23 cellular contexts compared by ENCODE assay signal in genomic region chr1:58976294-58976693, GRCh38.
DNase-seq lines count a peak whose midpoint lies in the region; ATAC-seq, FAIRE-seq and TF ChIP-seq lines count a peak whose summit lies in the region.
"Had no signal": no experiment of that assay in that cellular context is flagged by ENCODE, and none has a peak within 500 bp of the region (broad histone marks: within the 10 kb centered on the region; RNA-seq: fewer than 3 reads in every experiment).

No MANE protein-coding gene starts in this region.

- no peaks in the 10 kb centered on the region for H3K9me3 ChIP-seq in astrocyte (ENCODE audit: insufficient read depth, low read depth, low read length)
- H3K9me3 ChIP-seq in K562 (replicated peaks; ENCODE audit: control insufficient read depth, insufficient read depth, low read depth, low read length), result no peaks in the 10 kb centered on the region
- H3K9me3 ChIP-seq in hepatocyte (ENCODE audit: low read depth), result no peaks in the 10 kb centered on the region
- H3K9me3 ChIP-seq in CD8-positive, alpha-beta memory T cell (ENCODE audit: low read length), result no peaks in the 10 kb centered on the region
- H3K9me3 ChIP-seq: BE2C, Caco-2 had no signal

- H3K27ac ChIP-seq in astrocyte (ENCODE audit: low read depth, low read length) (no peak overlapping the region), K562 (ENCODE audit: extremely low read depth, low read depth, low read length) (no peak overlapping the region), hepatocyte (peak overlapping the region; percentile 53)
- no peak overlapping the region for H3K27ac ChIP-seq in CD8-positive, alpha-beta memory T cell (ENCODE audit: low read depth, low read length)

- peak overlapping the region; percentile 0 for H3K27ac Mint-ChIP-seq in astrocyte (ENCODE audit: unreplicated experiment)
- peak overlapping the region; percentile 30 to 63 (median 41) for H3K27ac Mint-ChIP-seq in nephron
- H3K27ac Mint-ChIP-seq in CD8-positive, alpha-beta memory T cell, result no peak overlapping the region
- H3K27ac Mint-ChIP-seq: CD4-positive, CD25-positive, alpha-beta regulatory T cell; GM23338; HFFc6 had no signal

- in situ Hi-C loops in K562 (cut with MboI), result no loop called here

- no peaks in the 10 kb centered on the region for H3K9me2 ChIP-seq in hepatocyte (replicated peaks; ENCODE audit: insufficient read depth)

- H3K4me3 ChIP-seq in astrocyte (ENCODE audit: insufficient read depth, low read depth, low read length) (no peak overlapping the region), K562 (no peak overlapping the region), hepatocyte (no peak overlapping the region)
- no peak overlapping the region for H3K4me3 ChIP-seq in CD8-positive, alpha-beta memory T cell (ENCODE audit: low read length)
- H3K4me3 ChIP-seq: GM23338 had no signal

- CTCF ChIA-PET in K562 (lab: Yijun Ruan, JAX; ENCODE audit: low intra/inter-chr PET ratio), result no interaction called here
- CTCF ChIA-PET in CD8-positive, alpha-beta memory T cell (lab: Charles Lee), result no interaction called here

- no peak for TF ChIP-seq RAD21 in K562 (CRISPR knock-in tag; conservative IDR thresholded peaks at IDR 0.05 in 1 of 2, IDR thresholded peaks at IDR 0.05 in 1 of 2)

- H4K20me1 ChIP-seq in astrocyte (ENCODE audit: insufficient read depth, low read length) (no peaks in the 10 kb centered on the region), K562 (replicated peaks; ENCODE audit: control insufficient read depth, insufficient read depth, low read length) (no peaks in the 10 kb centered on the region), hepatocyte (ENCODE audit: insufficient read depth, poor library complexity, severe bottlenecking) (no peaks in the 10 kb centered on the region)

- DNase-seq in astrocyte (ENCODE audit: low read depth) (no peak), K562 (ENCODE audit: extremely low read depth in 1 of 4, low spot score in 3 of 4) (no peak), hepatocyte (ENCODE audit: low spot score) (no peak), DMS53 treated with DMSO at 0.1 percent for 48 hours (lab: John Stamatoyannopoulos, UW; ENCODE audit: unreplicated experiment) (no peak), HCEC 1CT (no peak)
- DNase-seq in CD8-positive, alpha-beta memory T cell, result no peak
- DNase-seq: ACHN; BE2C; C1 segment of cervical spinal cord; Caco-2; CD4-positive, CD25-positive, alpha-beta regulatory T cell; DMS79; GDM1; HFFc6 had no signal

- FAIRE-seq in astrocyte (lab: Jason Lieb, UNC) (no peak), K562 (lab: Jason Lieb, UNC) (no peak)
- FAIRE-seq: A204.1, D721Med, GM12892, GM18507, H54 had no signal

- TF ChIP-seq CTCF in astrocyte (IDR thresholded peaks at IDR 0.05; ENCODE audit: insufficient read depth, low read depth, low read length) (no peak), K562 (IDR thresholded peaks at IDR 0.05 in 2 of 3, conservative IDR thresholded peaks at IDR 0.05 in 1 of 3; ENCODE audit: insufficient read depth in 2 of 3, low read depth in 1 of 3, low read length in 3 of 3) (no peak), hepatocyte (IDR thresholded peaks at IDR 0.05; ENCODE audit: poor library complexity) (no peak), nephron (IDR thresholded peaks at IDR 0.05; ENCODE audit: unreplicated experiment in 3 of 3) (no peak)

- H2AFZ ChIP-seq in astrocyte (ENCODE audit: low read depth, low read length) (no peak overlapping the region), K562 (ENCODE audit: low read depth, low read length) (no peak overlapping the region), hepatocyte (peak overlapping the region; percentile 4)
- H2AFZ ChIP-seq: GM23338 had no signal

- intact Hi-C loops in K562 (cut with micrococcal nuclease), result loop anchor here (5.0 kb wide), 1 partner anchor 79 kb away; no protein-coding TSS in a partner anchor

- no peak for TF ChIP-seq EP300 in K562 (IDR thresholded peaks at IDR 0.05; ENCODE audit: low read length)

- WGBS in K562 (ENCODE audit: insufficient coverage, low coverage, missing lambda C conversion rate), result 35% methylated on average over 1 of the region's 1 CpG
- WGBS in hepatocyte (ENCODE audit: low lambda C conversion rate, missing lambda C conversion rate), result 16% methylated on average over 1 of the region's 1 CpG

- H3K79me2 ChIP-seq in astrocyte (ENCODE audit: insufficient read depth, low read length) (no peaks in the 10 kb centered on the region), K562 (ENCODE audit: control insufficient read depth, insufficient read depth, low read length) (no peaks in the 10 kb centered on the region), hepatocyte (no peaks in the 10 kb centered on the region)

- H3K9me3 Mint-ChIP-seq in astrocyte (ENCODE audit: unreplicated experiment) (peaks cover 4% of the 10 kb centered on the region), nephron (no peaks in the 10 kb centered on the region)
- no peaks in the 10 kb centered on the region for H3K9me3 Mint-ChIP-seq in CD8-positive, alpha-beta memory T cell
- H3K9me3 Mint-ChIP-seq: GM23338, HFFc6 had no signal

- no peak overlapping the region for H3K9ac ChIP-seq in astrocyte (ENCODE audit: low read length)
- no peak overlapping the region for H3K9ac ChIP-seq in K562 (ENCODE audit: insufficient read depth in 1 of 2, low read depth in 2 of 2, low read length in 2 of 2)

- H3K4me1 Mint-ChIP-seq in astrocyte (ENCODE audit: low read depth, unreplicated experiment) (peaks cover 5% of the 10 kb centered on the region), nephron (peaks cover 33% of the 10 kb centered on the region)
- H3K4me1 Mint-ChIP-seq in CD8-positive, alpha-beta memory T cell, result peaks cover 17 to 22% (median 18%) of the 10 kb centered on the region in 3 donors

- H3K36me3 ChIP-seq in astrocyte (ENCODE audit: insufficient read depth, low read length), result no peaks in the 10 kb centered on the region
- no peaks in the 10 kb centered on the region for H3K36me3 ChIP-seq in K562 (ENCODE audit: control insufficient read depth, insufficient read depth, low read length)
- no peaks in the 10 kb centered on the region for H3K36me3 ChIP-seq in hepatocyte (replicated peaks; ENCODE audit: insufficient read depth, low read depth)
- H3K36me3 ChIP-seq in CD8-positive, alpha-beta memory T cell (ENCODE audit: insufficient read depth, low read length), result no peaks in the 10 kb centered on the region
- H3K36me3 ChIP-seq: BE2C had no signal

- no TSS peak for BruUV-seq in K562 (replicated peaks; lab: Mats Ljungman, UMichigan)

- POLR2A ChIA-PET in K562 (lab: Yijun Ruan, JAX), result interaction anchor here (0.5 to 1.1 kb wide), 2 partner anchors 41 to 80 kb away, joined by 3 read pairs; no protein-coding TSS in a partner anchor
- POLR2A ChIA-PET in CD8-positive, alpha-beta memory T cell (lab: Charles Lee), result no interaction called here

- H3K36me3 Mint-ChIP-seq in astrocyte (ENCODE audit: low read depth, unreplicated experiment) (peaks cover 2% of the 10 kb centered on the region), nephron (ENCODE audit: low read depth) (no peaks in the 10 kb centered on the region)
- no peaks in the 10 kb centered on the region for H3K36me3 Mint-ChIP-seq in CD8-positive, alpha-beta memory T cell
- H3K36me3 Mint-ChIP-seq: CD4-positive, CD25-positive, alpha-beta regulatory T cell had no signal

- ATAC-seq in K562 (peak; percentile 18; the same call in 1 of the 3 replicates), HG03135 (IDR thresholded peaks at IDR 0.05; ENCODE audit: unreplicated experiment) (no peak)
- ATAC-seq: GM23338, HCT116 had no signal

- H3K4me1 ChIP-seq in astrocyte (ENCODE audit: insufficient read depth, low read length), result no peaks in the 10 kb centered on the region
- peaks cover 4 to 28% of the 10 kb centered on the region in 2 experiments for H3K4me1 ChIP-seq in K562 (replicated peaks in 1 of 2; ENCODE audit: control insufficient read depth in 2 of 2, insufficient read depth in 2 of 2, low read length in 2 of 2)
- H3K4me1 ChIP-seq in hepatocyte (ENCODE audit: insufficient read depth), result peaks cover 24% of the 10 kb centered on the region
- H3K4me1 ChIP-seq in CD8-positive, alpha-beta memory T cell (ENCODE audit: insufficient read depth, low read length), result peaks cover 15% of the 10 kb centered on the region
- H3K4me1 ChIP-seq: Caco-2 had no signal

- H3K27me3 ChIP-seq in astrocyte (ENCODE audit: insufficient read depth, low read length), result no peaks in the 10 kb centered on the region
- no peaks in the 10 kb centered on the region for H3K27me3 ChIP-seq in K562 (ENCODE audit: control insufficient read depth in 2 of 2, insufficient read depth in 2 of 2, low read length in 2 of 2)
- H3K27me3 ChIP-seq in hepatocyte, result no peaks in the 10 kb centered on the region
- no peaks in the 10 kb centered on the region for H3K27me3 ChIP-seq in CD8-positive, alpha-beta memory T cell (ENCODE audit: insufficient read depth, low read length, poor library complexity, severe bottlenecking)
- H3K27me3 ChIP-seq: BE2C had no signal

- no peak overlapping the region for H3K4me3 Mint-ChIP-seq in astrocyte (ENCODE audit: unreplicated experiment)
- H3K4me3 Mint-ChIP-seq in nephron, result no peak overlapping the region
- H3K4me3 Mint-ChIP-seq in CD8-positive, alpha-beta memory T cell, result no peak overlapping the region
- H3K4me3 Mint-ChIP-seq: CD4-positive, CD25-positive, alpha-beta regulatory T cell; GM23338; HFFc6 had no signal

- H3K4me2 ChIP-seq in astrocyte (ENCODE audit: low read length) (no peak overlapping the region), K562 (ENCODE audit: insufficient read depth, low read length) (no peak overlapping the region), hepatocyte (peak overlapping the region; percentile 15)
- H3K4me2 ChIP-seq: GM23338 had no signal

- no peak for TF ChIP-seq POLR2A in K562 (conservative IDR thresholded peaks at IDR 0.05)

- H3K9me1 ChIP-seq in K562 (ENCODE audit: control insufficient read depth, insufficient read depth, low read length), result no peaks in the 10 kb centered on the region

- peaks cover 19% of the 10 kb centered on the region for H3K27me3 Mint-ChIP-seq in astrocyte (ENCODE audit: low read depth, unreplicated experiment)
- peaks cover 3% of the 10 kb centered on the region for H3K27me3 Mint-ChIP-seq in nephron (ENCODE audit: low read depth)
- H3K27me3 Mint-ChIP-seq in CD8-positive, alpha-beta memory T cell, result no peaks in the 10 kb centered on the region
- H3K27me3 Mint-ChIP-seq: CD4-positive, CD25-positive, alpha-beta regulatory T cell had no signal

TF ChIP-seq in K562, 482 proteins besides CTCF, POLR2A, EP300 and RAD21 (continues in another document):
- TF ChIP-seq IRF1 (CRISPR knock-in tag; IDR thresholded peaks at IDR 0.05; ENCODE audit: borderline replicate concordance) (no peak), PHB (CRISPR knock-in tag; IDR thresholded peaks at IDR 0.05) (no peak), GATA2 (CRISPR knock-in tag; IDR thresholded peaks at IDR 0.05) (no peak), ARID1B (IDR thresholded peaks at IDR 0.05) (no peak), ARID2 (IDR thresholded peaks at IDR 0.05) (no peak), NFIC (IDR thresholded peaks at IDR 0.05) (no peak)

Comparison
In these comparisons a context has a peak if more than half of its experiments do, and no peak if none do; other contexts are left out.
1. H3K27ac Mint-ChIP-seq: peak in astrocyte (single experiment) and nephron (3 of 3); none in CD8-positive, alpha-beta memory T cell (0 of 8).